In the genomic region with DNA sequence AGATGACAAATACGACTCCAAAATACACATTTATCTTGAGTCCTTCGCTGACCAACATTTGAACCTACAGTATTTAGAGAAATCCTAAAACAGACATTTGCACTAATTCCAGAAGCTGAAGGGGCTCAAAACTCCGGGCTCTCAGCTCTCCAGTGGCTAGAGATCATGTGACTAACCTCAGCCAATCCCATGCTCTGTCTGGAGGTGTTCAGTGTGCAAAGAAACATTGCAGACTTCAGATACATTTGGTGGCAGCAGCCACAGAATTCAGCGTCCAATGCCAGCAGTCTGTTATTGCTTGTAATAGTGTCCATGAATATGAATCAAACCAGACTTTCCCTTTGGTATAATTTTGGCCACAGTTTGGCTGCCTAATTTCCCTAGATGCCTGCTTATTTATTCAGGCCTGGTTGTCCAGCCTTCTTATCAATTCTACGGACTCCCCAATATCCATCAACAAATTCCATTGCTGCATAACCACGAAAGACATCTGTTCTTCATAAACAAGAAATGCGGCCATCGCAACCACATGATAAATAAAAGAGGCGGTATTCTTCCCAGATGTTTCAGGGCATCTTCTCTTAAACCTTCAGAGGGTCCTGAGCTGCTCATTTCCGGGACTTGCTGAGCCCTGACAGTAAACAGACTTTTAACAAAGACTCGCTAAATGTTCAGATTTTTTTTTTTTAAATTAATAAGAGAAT, we compare ENCODE assay signal across 19 cellular contexts. TPM values are rescaled to one million over a fixed set of nuclear protein-coding genes. Genes with fewer than 3 reads are reported as not detected.
DNase-seq lines count a peak whose midpoint lies in the region; ATAC-seq, FAIRE-seq and TF ChIP-seq lines count a peak whose summit lies in the region.
"Had no signal": no experiment of that assay in that cellular context is flagged by ENCODE, and none has a peak within 500 bp of the region (broad histone marks: within the 10 kb centered on the region; RNA-seq: fewer than 3 reads in every experiment).

No MANE protein-coding gene starts in this region.

- H4K20me1 ChIP-seq in GM12878 (ENCODE audit: control insufficient read depth, insufficient read depth) (no peaks in the 10 kb centered on the region), MM.1S (ENCODE audit: insufficient read depth, low read length) (no peaks in the 10 kb centered on the region)

- no peaks in the 10 kb centered on the region for H3K9me2 ChIP-seq in MM.1S (replicated peaks; ENCODE audit: insufficient read depth, low read length)

- H3K4me1 ChIP-seq in GM12878 (ENCODE audit: control insufficient read depth, insufficient read depth, low read length) (no peaks in the 10 kb centered on the region), MM.1S (ENCODE audit: low read length) (no peaks in the 10 kb centered on the region)
- H3K4me1 ChIP-seq: HAP-1 had no signal

- intact Hi-C loops in GM12878 (cut with micrococcal nuclease; ENCODE audit: unreplicated experiment): no loop called here

- ATAC-seq in GM12878 (no peak), HG03097 (IDR thresholded peaks at IDR 0.05; ENCODE audit: low FRiP score, unreplicated experiment) (no peak)
- ATAC-seq: T-cell had no signal

- FAIRE-seq in GM12878 (lab: Jason Lieb, UNC): peak; percentile 27
- FAIRE-seq: D721Med, RCC 7860 had no signal

- in situ Hi-C loops in GM12878 (cut with MboI): no loop called here

- no peak for TF ChIP-seq RAD21 in GM12878 (IDR thresholded peaks at IDR 0.05; ENCODE audit: insufficient read depth, low read depth, low read length)

- H3K27me3 Mint-ChIP-seq in mesothelial cell of epicardium (ENCODE audit: low read depth): no peaks in the 10 kb centered on the region

- WGBS in GM12878 (ENCODE audit: insufficient coverage, insufficient replicate concordance, low lambda C conversion rate, missing lambda C conversion rate): 61% methylated on average over 11 of the region's 11 CpGs

- H3K9me3 ChIP-seq in GM12878 (replicated peaks; ENCODE audit: control insufficient read depth, insufficient read depth, low read length) (no peaks in the 10 kb centered on the region), MM.1S (replicated peaks; ENCODE audit: insufficient read depth, low read length) (no peaks in the 10 kb centered on the region)
- H3K9me3 ChIP-seq: HAP-1 had no signal

- CTCF ChIA-PET in GM12878 (lab: Yijun Ruan, JAX): interaction anchor here (1.1 to 1.7 kb wide), 3 partner anchors 9 to 83 kb away, joined by 3 to 4 read pairs (median 3); no protein-coding TSS in a partner anchor

- no peak overlapping the region for H3K27ac ChIP-seq in GM12878 (ENCODE audit: control insufficient read depth, insufficient read depth)
- H3K27ac ChIP-seq in MM.1S (ENCODE audit: low read length): no peak overlapping the region
- H3K27ac ChIP-seq: C4-2B had no signal

- H3K4me3 Mint-ChIP-seq in mesothelial cell of epicardium: no peak overlapping the region
- H3K4me3 Mint-ChIP-seq: T-cell had no signal

- TF ChIP-seq CTCF in AG10803 (conservative IDR thresholded peaks at IDR 0.05; ENCODE audit: low read length) (no peak), HFF-Myc (IDR thresholded peaks at IDR 0.05; ENCODE audit: low read depth, low read length, missing control alignments) (no peak), GM12878 (IDR thresholded peaks at IDR 0.05 in 2 of 3, conservative IDR thresholded peaks at IDR 0.05 in 1 of 3; ENCODE audit: control insufficient read depth in 2 of 3, extremely low read depth in 1 of 3, insufficient read depth in 1 of 3, low read depth in 3 of 3, low read length in 3 of 3) (no peak), mesothelial cell of epicardium (IDR thresholded peaks at IDR 0.05; ENCODE audit: unreplicated experiment) (no peak), MM.1S (IDR thresholded peaks at IDR 0.05; ENCODE audit: low read length) (no peak)

- peak overlapping the region; percentile 47 for H3K27ac Mint-ChIP-seq in mesothelial cell of epicardium
- H3K27ac Mint-ChIP-seq: T-cell had no signal

- H2AFZ ChIP-seq in GM12878 (ENCODE audit: control insufficient read depth, low read depth, low read length): no peak overlapping the region
- H2AFZ ChIP-seq in MM.1S (ENCODE audit: low read length): no peak overlapping the region

- H3K9me3 Mint-ChIP-seq in mesothelial cell of epicardium: no peaks in the 10 kb centered on the region
- H3K9me3 Mint-ChIP-seq: T-cell had no signal

- no peaks in the 10 kb centered on the region for H3K79me2 ChIP-seq in GM12878 (ENCODE audit: control insufficient read depth, insufficient read depth, low read length)
- H3K79me2 ChIP-seq in MM.1S (ENCODE audit: low read length): no peaks in the 10 kb centered on the region

- H3K27me3 ChIP-seq in GM12878 (replicated peaks in 1 of 2; ENCODE audit: control insufficient read depth in 2 of 2, insufficient read depth in 2 of 2, low read length in 1 of 2) (no peaks in the 10 kb centered on the region; a peak in 1 of 4 replicates), MM.1S (replicated peaks; ENCODE audit: insufficient read depth, low read length) (no peaks in the 10 kb centered on the region)

- TF ChIP-seq POLR2A in GM12878 (IDR thresholded peaks at IDR 0.05; ENCODE audit: low read depth, low read length): no peak

- no peak overlapping the region for H3K9ac ChIP-seq in GM12878 (ENCODE audit: control insufficient read depth, insufficient read depth, low read length)
- H3K9ac ChIP-seq in MM.1S (ENCODE audit: low read length): no peak overlapping the region

- H3K4me1 Mint-ChIP-seq in mesothelial cell of epicardium: peaks cover 16% of the 10 kb centered on the region
- H3K4me1 Mint-ChIP-seq: T-cell had no signal

- SMC1A ChIA-PET in GM12878 (lab: Charles Lee; ENCODE audit: uncharacterized antibody, unreplicated experiment): no interaction called here

- H3K36me3 Mint-ChIP-seq in mesothelial cell of epicardium: no peaks in the 10 kb centered on the region
- H3K36me3 Mint-ChIP-seq: T-cell had no signal

- no peak for TF ChIP-seq EP300 in GM12878 (IDR thresholded peaks at IDR 0.05; ENCODE audit: borderline replicate concordance in 1 of 2, control insufficient read depth in 1 of 2, low read depth in 2 of 2, low read length in 2 of 2)

- RAD21 ChIA-PET in GM12878 (lab: Charles Lee; ENCODE audit: unreplicated experiment): interaction anchor here (1.5 kb wide), 1 partner anchor 9 kb away, joined by 3 read pairs; no protein-coding TSS in a partner anchor

- BruUV-seq in GM12878 (replicated peaks; lab: Mats Ljungman, UMichigan): no TSS peak

- H3K36me3 ChIP-seq in GM12878 (ENCODE audit: control insufficient read depth in 2 of 2, insufficient read depth in 2 of 2, low read length in 1 of 2): no peaks in the 10 kb centered on the region
- no peaks in the 10 kb centered on the region for H3K36me3 ChIP-seq in MM.1S (replicated peaks; ENCODE audit: insufficient read depth, low read length)
- H3K36me3 ChIP-seq: HAP-1 had no signal

- POLR2A ChIA-PET in GM12878 (lab: Charles Lee): no interaction called here

- H3F3A ChIP-seq in MM.1S (ENCODE audit: insufficient read depth, low read length): no peaks in the 10 kb centered on the region

- H3K4me3 ChIP-seq in AG10803 (ENCODE audit: low read length) (no peak overlapping the region), HFF-Myc (replicated peaks; ENCODE audit: low read depth, low read length) (no peak overlapping the region), GM12878 (no peak overlapping the region), MM.1S (ENCODE audit: low read length) (no peak overlapping the region)
- H3K4me3 ChIP-seq: HAP-1 had no signal

- DNase-seq in AG10803 (ENCODE audit: low read depth) (peak; percentile 65), HFF-Myc (ENCODE audit: extremely low read depth, low read depth) (peak; percentile 70), GM12878 (ENCODE audit: low read depth, low spot score) (no peak), mesothelial cell of epicardium (ENCODE audit: low spot score in 2 of 2, unreplicated experiment in 2 of 2) (no peak), MM.1S (no peak), DMS114 treated with DMSO at 0.1 percent for 48 hours (lab: John Stamatoyannopoulos, UW; ENCODE audit: unreplicated experiment) (no peak), ureter (ENCODE audit: low spot score) (no peak)
- DNase-seq: DND-41; NCI-H1092; NCI-H146; NCI-H2081 treated with DMSO at 0.1 percent for 48 hours; NK-92 treated with Interleukin-12 subunit alpha and Interleukin-12 subunit beta, amount 100 ng/mL, for 24 hours; Right ventricle myocardium superior; T-cell had no signal

- no peak overlapping the region for H3K4me2 ChIP-seq in GM12878 (ENCODE audit: control insufficient read depth, insufficient read depth)
- H3K4me2 ChIP-seq in MM.1S (ENCODE audit: low read depth, low read length): no peak overlapping the region

RNA-seq across cellular contexts. Expression of a gene that starts 14.5 kb away (rescaled TPM):
- not detected in 2 replicates for total RNA-seq in GM12878 (2013; cell fraction: nucleolus; rRNA removed)
- total RNA-seq in GM12878 (2014; rRNA removed) (not detected in 2 replicates), GM12878 (2014; rRNA removed; fragmentation: Illumina TruSeq; extraction: Trizol) (not detected in 2 replicates), GM12878 (2021) (0.69 TPM in 1 of 2 replicates, not detected in the other), mesothelial cell of epicardium (21.3 to 25.3 TPM (median 23.6 TPM) in 3 replicates), ureter (10.4 TPM)
- not detected for polyA plus RNA-seq in GM12878 (2011; ENCODE audit: low read depth)
- polyA plus RNA-seq in GM12878 (2011; rRNA removed) (not detected in 2 replicates), GM12878 (2014; fragmentation: Illumina TruSeq; extraction: Trizol) (not detected in 2 replicates), GM12878 (2014; fragmentation: Nextera tagmentation; extraction: Ambion mirVana) (not detected), GM12878 (2014; rRNA removed) (not detected in 2 replicates), GM12878 (2016; fragmentation: Nextera tagmentation; extraction: Ambion mirVana) (not detected)
- polyA plus RNA-seq in GM12878 (2011; cell fraction: cytosol; rRNA removed): not detected in 2 replicates
- not detected in 2 replicates for polyA plus RNA-seq in GM12878 (2011; cell fraction: nucleus; rRNA removed)
- not detected in 2 replicates for polyA plus RNA-seq in GM12878 (2012)
- polyA minus RNA-seq in GM12878 (2011; rRNA and poly(A)+ RNA removed): not detected in 2 replicates
- polyA minus RNA-seq in GM12878 (2011; cell fraction: cytosol; rRNA and poly(A)+ RNA removed): not detected in 2 replicates
- polyA minus RNA-seq in GM12878 (2011; cell fraction: nucleus; rRNA and poly(A)+ RNA removed): not detected in 2 replicates
- total RNA-seq: Right ventricle myocardium superior had no signal

RNA-seq across cellular contexts. Expression of a gene that starts 19.6 kb away (rescaled TPM):
- 6.5 and 8.4 TPM in 2 replicates for total RNA-seq in GM12878 (2013; cell fraction: nucleolus; rRNA removed)
- 40.0 and 54.8 TPM in 2 replicates for total RNA-seq in GM12878 (2014; rRNA removed)
- total RNA-seq in GM12878 (2014; rRNA removed; fragmentation: Illumina TruSeq; extraction: Trizol): 88.4 and 94.5 TPM in 2 replicates
- 36.9 and 39.0 TPM in 2 replicates for total RNA-seq in GM12878 (2021)
- 11.2 TPM for polyA plus RNA-seq in GM12878 (2011; ENCODE audit: low read depth)
- polyA plus RNA-seq in GM12878 (2011; rRNA removed): 60.8 and 128 TPM in 2 replicates
- polyA plus RNA-seq in GM12878 (2011; cell fraction: cytosol; rRNA removed): 16.6 and 21.9 TPM in 2 replicates
- 20.8 and 22.9 TPM in 2 replicates for polyA plus RNA-seq in GM12878 (2011; cell fraction: nucleus; rRNA removed)
- polyA plus RNA-seq in GM12878 (2012): 58.4 and 77.9 TPM in 2 replicates
- 136 and 201 TPM in 2 replicates for polyA plus RNA-seq in GM12878 (2014; fragmentation: Illumina TruSeq; extraction: Trizol)
- 100 to 1,000 TPM; 121 to 123 TPM for polyA plus RNA-seq in GM12878 (2014; fragmentation: Nextera tagmentation; extraction: Ambion mirVana)
- 51.0 and 76.6 TPM in 2 replicates for polyA plus RNA-seq in GM12878 (2014; rRNA removed)
- polyA plus RNA-seq in GM12878 (2016; fragmentation: Nextera tagmentation; extraction: Ambion mirVana): 10 to 100 TPM; 78.1 to 87.5 TPM
- polyA minus RNA-seq in GM12878 (2011; rRNA and poly(A)+ RNA removed): 4.4 and 6.5 TPM in 2 replicates
- polyA minus RNA-seq in GM12878 (2011; cell fraction: cytosol; rRNA and poly(A)+ RNA removed): 5.4 and 8.2 TPM in 2 replicates
- polyA minus RNA-seq in GM12878 (2011; cell fraction: nucleus; rRNA and poly(A)+ RNA removed): 0.97 and 2.9 TPM in 2 replicates
- total RNA-seq in mesothelial cell of epicardium: 25.8 to 26.8 TPM (median 26.0 TPM) in 3 replicates
- total RNA-seq in ureter: 25.3 TPM

Comparison
In these comparisons a context has a peak if more than half of its experiments do, and no peak if none do; other contexts are left out.
1. DNase-seq: peak in AG10803 (single experiment) and HFF-Myc (single experiment); none in GM12878 (single experiment), mesothelial cell of epicardium (0 of 2), MM.1S (single experiment), DMS114 treated with DMSO at 0.1 percent for 48 hours (single experiment) and ureter (single experiment).